In genomic region chr20:9514461-9515210, GRCh38 we compare ENCODE assay signal across 8 cellular contexts. TPM values are rescaled to one million over a fixed set of nuclear protein-coding genes. Genes with fewer than 3 reads are reported as not detected.
A peak's percentile ranks its signal among the peaks of the same experiment; 100 is the strongest.
DNase-seq lines count a peak whose midpoint lies in the region; ATAC-seq and TF ChIP-seq lines count a peak whose summit lies in the region.
"Had no signal": no experiment of that assay in that cellular context is flagged by ENCODE, and none has a peak within 500 bp of the region (broad histone marks: within the 10 kb centered on the region; RNA-seq: fewer than 3 reads in every experiment).

A gene with protein sequence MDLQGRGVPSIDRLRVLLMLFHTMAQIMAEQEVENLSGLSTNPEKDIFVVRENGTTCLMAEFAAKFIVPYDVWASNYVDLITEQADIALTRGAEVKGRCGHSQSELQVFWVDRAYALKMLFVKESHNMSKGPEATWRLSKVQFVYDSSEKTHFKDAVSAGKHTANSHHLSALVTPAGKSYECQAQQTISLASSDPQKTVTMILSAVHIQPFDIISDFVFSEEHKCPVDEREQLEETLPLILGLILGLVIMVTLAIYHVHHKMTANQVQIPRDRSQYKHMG (plus strand): TSS chr20:9514590. CDS start chr20:9514853, 263 bp downstream.

- H3K4me1 ChIP-seq in HUES64 (ENCODE audit: insufficient read depth, low read length) (peaks cover 40% of the 10 kb centered on the region), RWPE2 (ENCODE audit: insufficient read depth, poor library complexity, severe bottlenecking) (no peaks in the 10 kb centered on the region), skeletal muscle satellite cell (ENCODE audit: control insufficient read depth, insufficient read depth, low read length) (peaks cover 19% of the 10 kb centered on the region)

- H3K4me2 ChIP-seq in skeletal muscle satellite cell (ENCODE audit: low read length), result peak within 1 kb of the TSS; percentile 71

- POLR2A ChIA-PET in activated CD4-positive, alpha-beta T cell treated with anti-CD3 and anti-CD28 coated beads for 36 hours (lab: Charles Lee), result no interaction called here

- H3K4me3 Mint-ChIP-seq in activated CD4-positive, alpha-beta T cell treated with anti-CD3 and anti-CD28 coated beads for 36 hours, result no peak within 1 kb of the TSS
- no peak within 1 kb of the TSS for H3K4me3 Mint-ChIP-seq in stimulated activated effector memory CD8-positive, alpha-beta T cell treated with anti-CD3 and anti-CD28 coated beads, Interleukin-12 subunit alpha, Interleukin-12 subunit beta, amount 100 ng/mL, for 72 hours

- H3K36me3 ChIP-seq in HUES64 (ENCODE audit: insufficient read depth, low read length) (no peaks in the 10 kb centered on the region), RWPE2 (ENCODE audit: low read depth) (no peaks in the 10 kb centered on the region), skeletal muscle satellite cell (ENCODE audit: insufficient read depth, low read length) (no peaks in the 10 kb centered on the region)
- H3K36me3 ChIP-seq: neutrophil had no signal

- no peak for TF ChIP-seq CTCF in RWPE2 (IDR thresholded peaks at IDR 0.05; ENCODE audit: poor library complexity, severe bottlenecking)

- no peaks in the 10 kb centered on the region for H3K36me3 Mint-ChIP-seq in activated CD4-positive, alpha-beta T cell treated with anti-CD3 and anti-CD28 coated beads for 36 hours (ENCODE audit: low read depth)
- H3K36me3 Mint-ChIP-seq in stimulated activated effector memory CD8-positive, alpha-beta T cell treated with anti-CD3 and anti-CD28 coated beads, Interleukin-12 subunit alpha, Interleukin-12 subunit beta, amount 100 ng/mL, for 72 hours, result no peaks in the 10 kb centered on the region

- H3K27ac Mint-ChIP-seq in activated CD4-positive, alpha-beta T cell treated with anti-CD3 and anti-CD28 coated beads for 36 hours, result no peak within 1 kb of the TSS
- H3K27ac Mint-ChIP-seq in stimulated activated effector memory CD8-positive, alpha-beta T cell treated with anti-CD3 and anti-CD28 coated beads, Interleukin-12 subunit alpha, Interleukin-12 subunit beta, amount 100 ng/mL, for 72 hours, result no peak within 1 kb of the TSS

- DNase-seq in RWPE2 (ENCODE audit: low spot score) (peak; percentile 61), hepatic stellate cell (ENCODE audit: low spot score) (peak; percentile 27)
- DNase-seq in activated CD4-positive, alpha-beta T cell treated with anti-CD3 and anti-CD28 coated beads for 36 hours, result no peak
- no peak for DNase-seq in stimulated activated effector memory CD8-positive, alpha-beta T cell treated with anti-CD3 and anti-CD28 coated beads, Interleukin-12 subunit alpha, Interleukin-12 subunit beta, amount 100 ng/mL, for 72 hours (ENCODE audit: low spot score in 2 of 2)

- no peak within 1 kb of the TSS for H3K27ac ChIP-seq in HUES64 (ENCODE audit: low read depth, low read length)
- no peak within 1 kb of the TSS for H3K27ac ChIP-seq in RWPE2 (ENCODE audit: poor library complexity, severe bottlenecking)
- H3K27ac ChIP-seq: neutrophil had no signal

- intact Hi-C loops in activated CD4-positive, alpha-beta T cell treated with anti-CD3 and anti-CD28 coated beads for 36 hours (cut with DNase I, micrococcal nuclease), result no loop called here

- peak; percentile 74 for ATAC-seq in RWPE2 (ENCODE audit: low read depth)
- ATAC-seq in activated CD4-positive, alpha-beta T cell treated with anti-CD3 and anti-CD28 coated beads for 36 hours, result no peak
- ATAC-seq in HG02610 (IDR thresholded peaks at IDR 0.05; ENCODE audit: unreplicated experiment), result no peak
- ATAC-seq in stimulated activated effector memory CD8-positive, alpha-beta T cell treated with anti-CD3 and anti-CD28 coated beads, Interleukin-12 subunit alpha, Interleukin-12 subunit beta, amount 100 ng/mL, for 72 hours, result no peak

- H3K9ac ChIP-seq in HUES64 (ENCODE audit: low read depth, low read length) (no peak within 1 kb of the TSS), skeletal muscle satellite cell (ENCODE audit: low read depth, low read length) (no peak within 1 kb of the TSS)

- H3K4me1 Mint-ChIP-seq in activated CD4-positive, alpha-beta T cell treated with anti-CD3 and anti-CD28 coated beads for 36 hours, result no peaks in the 10 kb centered on the region
- no peaks in the 10 kb centered on the region for H3K4me1 Mint-ChIP-seq in stimulated activated effector memory CD8-positive, alpha-beta T cell treated with anti-CD3 and anti-CD28 coated beads, Interleukin-12 subunit alpha, Interleukin-12 subunit beta, amount 100 ng/mL, for 72 hours

- CTCF ChIA-PET in activated CD4-positive, alpha-beta T cell treated with anti-CD3 and anti-CD28 coated beads for 36 hours (lab: Charles Lee), result interaction anchor here (1.4 kb wide), 1 partner anchor 106 kb away, joined by 4 read pairs; no protein-coding TSS in a partner anchor

- H3K9me3 Mint-ChIP-seq in activated CD4-positive, alpha-beta T cell treated with anti-CD3 and anti-CD28 coated beads for 36 hours (ENCODE audit: low read depth), result no peaks in the 10 kb centered on the region
- H3K9me3 Mint-ChIP-seq in stimulated activated effector memory CD8-positive, alpha-beta T cell treated with anti-CD3 and anti-CD28 coated beads, Interleukin-12 subunit alpha, Interleukin-12 subunit beta, amount 100 ng/mL, for 72 hours, result no peaks in the 10 kb centered on the region

- H3K27me3 ChIP-seq in HUES64 (ENCODE audit: insufficient read depth, low read length) (peaks cover 100% of the 10 kb centered on the region), RWPE2 (ENCODE audit: insufficient read depth, poor library complexity, severe bottlenecking) (peaks cover 90% of the 10 kb centered on the region), skeletal muscle satellite cell (ENCODE audit: control insufficient read depth, insufficient read depth, low read length) (peaks cover 98% of the 10 kb centered on the region)

- H3K4me3 ChIP-seq in HUES64 (ENCODE audit: low read length) (peak within 1 kb of the TSS; percentile 63), RWPE2 (ENCODE audit: severe bottlenecking) (no peak within 1 kb of the TSS), skeletal muscle satellite cell (ENCODE audit: low read length) (peak within 1 kb of the TSS; percentile 53)

- under 1% methylated on average over 38 of the region's 38 CpGs for WGBS in HUES64

- H3K9me3 ChIP-seq in HUES64 (ENCODE audit: insufficient read depth, low read depth, low read length) (no peaks in the 10 kb centered on the region), RWPE2 (ENCODE audit: severe bottlenecking) (no peaks in the 10 kb centered on the region), skeletal muscle satellite cell (replicated peaks; ENCODE audit: low read length) (no peaks in the 10 kb centered on the region)
- H3K9me3 ChIP-seq: neutrophil had no signal

- H3K27me3 Mint-ChIP-seq in activated CD4-positive, alpha-beta T cell treated with anti-CD3 and anti-CD28 coated beads for 36 hours, result peaks cover 60% of the 10 kb centered on the region

RNA-seq across cellular contexts. Expression of the gene that starts here (rescaled TPM):
- polyA plus RNA-seq in HUES64 (2013, experiment 1 of 2), result 1.7 TPM
- 2.5 TPM for polyA plus RNA-seq in HUES64 (2013, experiment 2 of 2)
- under 0.01 TPM in 1 of 2 replicates, not detected in the other for total RNA-seq in skeletal muscle satellite cell (2012; rRNA removed)
- total RNA-seq in activated CD4-positive, alpha-beta T cell treated with anti-CD3 and anti-CD28 coated beads for 36 hours, result not detected

Comparison
In these comparisons a context has a peak if more than half of its experiments do, and no peak if none do; other contexts are left out.
1. DNase-seq: peak in RWPE2 (single experiment) and hepatic stellate cell (single experiment); none in activated CD4-positive, alpha-beta T cell treated with anti-CD3 and anti-CD28 coated beads for 36 hours (single experiment) and stimulated activated effector memory CD8-positive, alpha-beta T cell treated with anti-CD3 and anti-CD28 coated beads, Interleukin-12 subunit alpha, Interleukin-12 subunit beta, amount 100 ng/mL, for 72 hours (0 of 2).